ENCODE assay signal across 9 cellular contexts in the genomic region with DNA sequence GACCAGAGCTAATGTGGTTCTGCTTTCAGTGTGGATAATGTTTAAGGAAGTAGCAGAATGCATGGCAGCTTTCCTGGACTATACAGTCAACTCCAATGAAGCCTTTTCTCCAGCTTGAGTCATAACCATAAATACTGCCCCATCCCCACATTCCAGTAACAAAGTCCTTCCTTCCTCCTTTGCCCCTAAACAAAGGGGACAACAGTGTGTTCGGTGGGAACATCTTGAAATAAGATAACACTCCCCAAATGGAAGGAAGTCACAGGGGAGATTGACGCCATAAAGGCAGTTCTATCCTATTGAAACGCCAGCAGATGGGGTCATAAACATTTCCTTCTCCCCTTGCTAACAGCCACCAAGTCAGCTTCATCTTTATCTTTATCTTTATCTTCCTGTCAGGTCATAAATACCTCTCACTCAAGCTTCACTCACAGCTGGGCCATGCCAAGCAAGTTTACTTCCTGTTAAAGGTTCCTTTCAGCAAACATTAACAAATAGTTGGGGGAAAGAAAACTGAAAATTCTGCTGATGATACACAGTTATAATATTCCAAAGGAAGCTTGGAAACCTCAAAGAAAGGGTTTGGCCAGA.
A peak's percentile ranks its signal among the peaks of the same experiment; 100 is the strongest.
DNase-seq lines count a peak whose midpoint lies in the region; ATAC-seq lines count a peak whose summit lies in the region.
"Had no signal": no experiment of that assay in that cellular context is flagged by ENCODE, and none has a peak within 500 bp of the region (broad histone marks: within the 10 kb centered on the region; RNA-seq: fewer than 3 reads in every experiment).

No MANE protein-coding gene starts in this region.

- DNase-seq in Daoy (ENCODE audit: low read depth) (peak; percentile 37), LoVo (ENCODE audit: low spot score) (peak; percentile 89), amniotic epithelial cell (ENCODE audit: low read depth) (peak; percentile 46), myocyte (ENCODE audit: low read depth) (peak; percentile 16), HuH-7 (ENCODE audit: low spot score) (no peak), superior temporal gyrus (ENCODE audit: extremely low spot score) (no peak)
- DNase-seq in activated CD4-positive, alpha-beta T cell treated with anti-CD3 and anti-CD28 coated beads for 1 hour = no peak
- DNase-seq: stimulated activated CD4-positive, alpha-beta T cell treated with anti-CD3 and anti-CD28 coated beads, Interleukin-12 subunit alpha, Interleukin-12 subunit beta, amount 100 ng/mL, for 4 hours had no signal

- no peak for ATAC-seq in HG03135 (IDR thresholded peaks at IDR 0.05; ENCODE audit: unreplicated experiment)

Comparison
In these comparisons a context has a peak if more than half of its experiments do, and no peak if none do; other contexts are left out.
1. DNase-seq: peak in Daoy (single experiment), LoVo (single experiment), amniotic epithelial cell (single experiment) and myocyte (single experiment); none in HuH-7 (single experiment), activated CD4-positive, alpha-beta T cell treated with anti-CD3 and anti-CD28 coated beads for 1 hour (single experiment) and superior temporal gyrus (single experiment).